8 cellular contexts compared by ENCODE assay signal in the genomic region with DNA sequence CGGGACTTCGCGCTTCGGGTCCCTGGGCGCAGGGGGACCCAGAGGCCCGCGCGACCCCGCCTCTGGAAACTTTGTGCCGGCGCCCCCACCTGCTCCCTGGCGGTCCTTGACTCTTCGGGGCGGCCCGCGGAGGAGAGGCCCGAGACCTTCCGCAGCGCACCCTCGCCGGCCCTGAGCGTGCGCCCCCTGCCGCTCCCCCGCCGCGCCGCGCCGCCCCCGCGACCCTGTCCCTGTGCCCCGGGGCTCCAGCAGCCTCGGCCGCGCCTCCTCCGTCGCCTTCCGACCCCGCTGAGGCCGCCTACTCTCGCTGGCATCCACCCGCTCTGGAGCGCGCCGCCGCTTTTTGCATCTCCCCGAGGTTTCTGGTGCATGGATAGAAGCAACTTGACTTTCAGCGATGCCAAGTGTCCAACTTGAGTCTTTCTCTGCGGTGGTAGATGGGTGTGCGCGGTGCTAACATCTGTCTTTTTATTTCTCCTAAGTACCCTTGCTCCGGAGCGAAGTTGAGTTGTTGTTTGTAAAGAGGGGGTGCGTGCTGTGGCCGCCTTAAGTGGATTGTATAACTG. TPM values are rescaled to one million over a fixed set of nuclear protein-coding genes. Genes with fewer than 3 reads are reported as not detected.
DNase-seq lines count a peak whose midpoint lies in the region; ATAC-seq and TF ChIP-seq lines count a peak whose summit lies in the region.

No MANE protein-coding gene starts in this region.

- H3K4me1 ChIP-seq in Caco-2 (peaks cover 22% of the 10 kb centered on the region), cardiac muscle cell (ENCODE audit: low read depth) (peaks cover 24% of the 10 kb centered on the region), upper lobe of left lung (peaks cover 15 to 31% (median 24%) of the 10 kb centered on the region in 4 donors)

- H3K9me3 ChIP-seq in Caco-2 (no peaks in the 10 kb centered on the region), cardiac muscle cell (ENCODE audit: low read depth) (no peaks in the 10 kb centered on the region), upper lobe of left lung (no peaks in the 10 kb centered on the region)

- no peak for TF ChIP-seq EP300 in upper lobe of left lung (IDR thresholded peaks at IDR 0.05)

- DNase-seq in Caco-2 (peak; percentile 76 to 87), HK-2 (ENCODE audit: unreplicated experiment) (peak; percentile 60), SK-MEL-5 (ENCODE audit: low read depth, low spot score) (peak; percentile 63), cardiac muscle cell (ENCODE audit: low read depth in 1 of 2, low spot score in 1 of 2) (peak; percentile 63 to 87), posterior vena cava (ENCODE audit: low spot score) (peak; percentile 90), upper lobe of left lung (peak; percentile 50 to 94)
- DNase-seq in activated naive CD4-positive, alpha-beta T cell treated with anti-CD3 and anti-CD28 coated beads, Interleukin-2, amount 10 ng/mL, durations not matched to agents 7 days and 5 days, result peak; percentile 84

- no peaks in the 10 kb centered on the region for H3K36me3 ChIP-seq in Caco-2 (ENCODE audit: control insufficient read depth, insufficient read depth, low read length)
- H3K36me3 ChIP-seq in cardiac muscle cell, result no peaks in the 10 kb centered on the region
- H3K36me3 ChIP-seq in upper lobe of left lung, result no peaks in the 10 kb centered on the region

- peak overlapping the region; percentile 93 for H3K4me3 Mint-ChIP-seq in Caco-2 (ENCODE audit: unreplicated experiment)
- H3K4me3 Mint-ChIP-seq in activated naive CD4-positive, alpha-beta T cell treated with anti-CD3 and anti-CD28 coated beads, Interleukin-2, amount 10 ng/mL, durations not matched to agents 7 days and 5 days, result peak overlapping the region; percentile 86

- H3K27me3 ChIP-seq in Caco-2 (replicated peaks; ENCODE audit: control insufficient read depth, insufficient read depth, low read length), result no peaks in the 10 kb centered on the region
- H3K27me3 ChIP-seq in cardiac muscle cell, result peaks cover 3% of the 10 kb centered on the region
- peaks cover 0 to 4% (median 0%) of the 10 kb centered on the region in 4 donors for H3K27me3 ChIP-seq in upper lobe of left lung

- BruUV-seq in Caco-2 (replicated peaks; lab: Mats Ljungman, UMichigan), result no TSS peak

- H3K36me3 Mint-ChIP-seq in Caco-2 (ENCODE audit: insufficient read depth, unreplicated experiment), result peaks cover 22% of the 10 kb centered on the region
- H3K36me3 Mint-ChIP-seq in activated naive CD4-positive, alpha-beta T cell treated with anti-CD3 and anti-CD28 coated beads, Interleukin-2, amount 10 ng/mL, durations not matched to agents 7 days and 5 days, result peaks cover 3% of the 10 kb centered on the region

- H3K4me1 Mint-ChIP-seq in Caco-2 (ENCODE audit: low read depth, unreplicated experiment), result peaks cover 45% of the 10 kb centered on the region
- H3K4me1 Mint-ChIP-seq in activated naive CD4-positive, alpha-beta T cell treated with anti-CD3 and anti-CD28 coated beads, Interleukin-2, amount 10 ng/mL, durations not matched to agents 7 days and 5 days, result peaks cover 30% of the 10 kb centered on the region

- H3K27ac Mint-ChIP-seq in Caco-2 (ENCODE audit: unreplicated experiment), result peak overlapping the region; percentile 78
- H3K27ac Mint-ChIP-seq in activated naive CD4-positive, alpha-beta T cell treated with anti-CD3 and anti-CD28 coated beads, Interleukin-2, amount 10 ng/mL, durations not matched to agents 7 days and 5 days, result peak overlapping the region; percentile 86

- TF ChIP-seq CTCF in Caco-2 (IDR thresholded peaks at IDR 0.05; ENCODE audit: insufficient read depth in 1 of 2, low read depth in 1 of 2, low read length in 1 of 2, severe bottlenecking in 1 of 2, unreplicated experiment in 1 of 2) (peak in 1 of 2 experiments; percentile 51), cardiac muscle cell (IDR thresholded peaks at IDR 0.05; ENCODE audit: low read depth, low read length) (no peak), upper lobe of left lung (IDR thresholded peaks at IDR 0.05) (peak in 4 of 6 experiments; percentile 17 to 54 (median 44))

- in situ Hi-C loops in SK-MEL-5 (cut with HindIII; ENCODE audit: low pct_unique_long_range_greater_than_20kb, low sequenced_read_pairs), result no loop called here

- peak; percentile 55 for ATAC-seq in GM19397 (IDR thresholded peaks at IDR 0.05; ENCODE audit: unreplicated experiment)
- peak in 1 of 2 donors; percentile 71 for ATAC-seq in upper lobe of left lung (ENCODE audit: low FRiP score in 2 of 2)

- intact Hi-C loops in Caco-2 (cut with micrococcal nuclease; ENCODE audit: unreplicated experiment), result no loop called here
- intact Hi-C loops in posterior vena cava (cut with DNase I), result no loop called here

- peak overlapping the region; percentile 65 for H3K4me3 ChIP-seq in Caco-2 (ENCODE audit: low read depth, low read length)
- H3K4me3 ChIP-seq in cardiac muscle cell, result peak overlapping the region; percentile 66
- H3K4me3 ChIP-seq in upper lobe of left lung, result peak overlapping the region; percentile 79 to 97 (median 89)

- H3K9me3 Mint-ChIP-seq in Caco-2 (ENCODE audit: unreplicated experiment), result no peaks in the 10 kb centered on the region
- no peaks in the 10 kb centered on the region for H3K9me3 Mint-ChIP-seq in activated naive CD4-positive, alpha-beta T cell treated with anti-CD3 and anti-CD28 coated beads, Interleukin-2, amount 10 ng/mL, durations not matched to agents 7 days and 5 days

- peak overlapping the region; percentile 90 for H3K27ac ChIP-seq in cardiac muscle cell
- peak overlapping the region; percentile 69 to 89 (median 82) for H3K27ac ChIP-seq in upper lobe of left lung

- POLR2A ChIA-PET in Caco-2 (lab: Charles Lee), result interaction anchor here (0.5 to 1.0 kb wide), 7 partner anchors 13 to 290 kb away, joined by 3 to 6 read pairs (median 3); a partner anchor contains a TSS

- CTCF ChIA-PET in Caco-2 (lab: Charles Lee), result no interaction called here
- CTCF ChIA-PET in activated naive CD4-positive, alpha-beta T cell treated with anti-CD3 and anti-CD28 coated beads, Interleukin-2, amount 10 ng/mL, durations not matched to agents 7 days and 5 days (lab: Charles Lee), result interaction anchor here (1.8 kb wide), 1 partner anchor 326 kb away, joined by 6 read pairs; no protein-coding TSS in a partner anchor

- 0% methylated on average over 7 to 24 of the region's 56 CpGs for WGBS in upper lobe of left lung, 2 donors

- no peaks in the 10 kb centered on the region for H3K27me3 Mint-ChIP-seq in Caco-2 (ENCODE audit: insufficient read depth, unreplicated experiment)
- H3K27me3 Mint-ChIP-seq in activated naive CD4-positive, alpha-beta T cell treated with anti-CD3 and anti-CD28 coated beads, Interleukin-2, amount 10 ng/mL, durations not matched to agents 7 days and 5 days, result peaks cover 8% of the 10 kb centered on the region

- TF ChIP-seq POLR2A in upper lobe of left lung (IDR thresholded peaks at IDR 0.05), result no peak

RNA-seq across cellular contexts. Expression of a gene that starts 0.4 kb away (rescaled TPM):
- total RNA-seq in Caco-2 (2022) (30.4 and 32.5 TPM in 2 replicates), cardiac muscle cell (23.0 and 40.4 TPM in 2 replicates), posterior vena cava (10 to 100 TPM; 13.5 to 15.6 TPM), upper lobe of left lung (10 to 100 TPM in 3 of 6 donors, 1 to 10 TPM in 3; 4.2 to 40.0 (median 9.4) TPM)
- total RNA-seq in SK-MEL-5 (2014; rRNA removed; shearing (Covaris generic)), result 106 and 119 TPM in 2 replicates
- polyA plus RNA-seq in SK-MEL-5 (2015; cell fraction: cytosol; rRNA removed), result 89.7 and 90.1 TPM in 2 replicates
- 28.7 and 39.9 TPM in 2 replicates for polyA plus RNA-seq in SK-MEL-5 (2015; cell fraction: nucleus; rRNA removed)
- 29.7 and 39.0 TPM in 2 replicates for polyA plus RNA-seq in cardiac muscle cell
